ENCODE assay signal across 1 cellular context in genomic region chr13:40970803-40971202, GRCh38.
TF ChIP-seq lines count a peak whose summit lies in the region.

No MANE protein-coding gene starts in this region.

TF ChIP-seq in HEK293, 187 proteins besides CTCF, POLR2A, EP300 and RAD21 (continued from another document):
- TF ChIP-seq, protein P1, sequence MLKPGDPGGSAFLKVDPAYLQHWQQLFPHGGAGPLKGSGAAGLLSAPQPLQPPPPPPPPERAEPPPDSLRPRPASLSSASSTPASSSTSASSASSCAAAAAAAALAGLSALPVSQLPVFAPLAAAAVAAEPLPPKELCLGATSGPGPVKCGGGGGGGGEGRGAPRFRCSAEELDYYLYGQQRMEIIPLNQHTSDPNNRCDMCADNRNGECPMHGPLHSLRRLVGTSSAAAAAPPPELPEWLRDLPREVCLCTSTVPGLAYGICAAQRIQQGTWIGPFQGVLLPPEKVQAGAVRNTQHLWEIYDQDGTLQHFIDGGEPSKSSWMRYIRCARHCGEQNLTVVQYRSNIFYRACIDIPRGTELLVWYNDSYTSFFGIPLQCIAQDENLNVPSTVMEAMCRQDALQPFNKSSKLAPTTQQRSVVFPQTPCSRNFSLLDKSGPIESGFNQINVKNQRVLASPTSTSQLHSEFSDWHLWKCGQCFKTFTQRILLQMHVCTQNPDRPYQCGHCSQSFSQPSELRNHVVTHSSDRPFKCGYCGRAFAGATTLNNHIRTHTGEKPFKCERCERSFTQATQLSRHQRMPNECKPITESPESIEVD (tag by site-specific recombination; IDR thresholded peaks at IDR 0.05): peak; percentile 56; the same call in 1 of the 2 replicates
- no peak for TF ChIP-seq ZNF10 (tag by site-specific recombination; IDR thresholded peaks at IDR 0.05)
- peak; percentile 80 for TF ChIP-seq ZBTB21 (tag by site-specific recombination; IDR thresholded peaks at IDR 0.05)
- TF ChIP-seq OSR2 (tag by site-specific recombination; IDR thresholded peaks at IDR 0.05): peak; percentile 68; the same call in 1 of the 2 replicates
TF ChIP-seq in HEK293: peak in this region for 4.
